ENCODE assay signal across 17 cellular contexts in the genomic region with DNA sequence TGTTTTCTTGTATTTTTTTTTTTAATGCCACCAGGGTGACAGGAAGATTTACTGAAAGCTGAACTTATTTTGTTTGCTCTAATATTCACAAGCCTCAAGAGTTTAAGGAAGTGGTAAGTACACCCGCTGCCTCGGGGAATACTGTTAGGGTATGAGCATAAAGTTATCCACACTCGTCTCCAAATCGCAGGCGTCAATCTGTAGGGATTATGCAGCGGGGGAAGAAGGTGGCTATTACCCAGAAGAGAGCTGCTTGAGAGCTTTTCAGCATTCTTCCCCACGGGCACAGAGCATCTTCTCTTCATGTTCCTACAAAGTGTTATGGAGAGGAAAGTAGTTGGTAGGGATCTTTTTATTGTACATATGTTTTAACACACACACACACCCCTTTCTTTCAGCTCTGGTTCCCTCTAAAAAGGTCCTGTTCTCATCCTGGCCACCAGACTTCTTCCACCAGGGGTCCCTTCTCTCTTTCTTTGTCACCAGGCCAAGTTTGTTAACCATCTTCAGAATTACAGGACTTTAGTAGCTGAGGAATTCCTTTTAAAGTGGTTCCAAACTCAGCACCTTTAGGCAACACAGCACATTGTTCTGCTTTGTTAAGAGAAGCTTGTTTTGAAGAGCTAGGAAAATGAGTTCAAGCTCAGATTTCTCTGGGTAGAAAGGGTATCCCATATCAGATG.
DNase-seq lines count a peak whose midpoint lies in the region; ATAC-seq, FAIRE-seq and TF ChIP-seq lines count a peak whose summit lies in the region.
"Had no signal": no experiment of that assay in that cellular context is flagged by ENCODE, and none has a peak within 500 bp of the region (broad histone marks: within the 10 kb centered on the region; RNA-seq: fewer than 3 reads in every experiment).

No MANE protein-coding gene starts in this region.

- TF ChIP-seq EP300 in H1 (IDR thresholded peaks at IDR 0.05; ENCODE audit: borderline replicate concordance in 1 of 2, low read depth in 2 of 2, low read length in 2 of 2), result no peak

- H3K36me3 Mint-ChIP-seq in osteocyte (ENCODE audit: unreplicated experiment), result peaks cover 1% of the 10 kb centered on the region

- no peak overlapping the region for H4K91ac ChIP-seq in H1 (replicated peaks; ENCODE audit: insufficient read length, low read length)

- no peak overlapping the region for H4K8ac ChIP-seq in H1 (ENCODE audit: extremely low read depth, insufficient read depth, low read length)

- POLR2A ChIA-PET in HEK293 (lab: Yijun Ruan, JAX) (no interaction called here), H1 (lab: Charles Lee; ENCODE audit: partially characterized antibody) (interaction anchor here (0.6 to 1.6 kb wide), 3 partner anchors 10 to 32 kb away, joined by 3 to 6 read pairs (median 5); no protein-coding TSS in a partner anchor)

- intact Hi-C loops in posterior cingulate gyrus (cut with DNase I), result no loop called here

- H3K23me2 ChIP-seq in H1 (ENCODE audit: low read depth, low read length), result no peaks in the 10 kb centered on the region

- no peak for ATAC-seq in HG02973 (IDR thresholded peaks at IDR 0.05; ENCODE audit: unreplicated experiment)

- no peak overlapping the region for H3K9ac ChIP-seq in H1 (replicated peaks in 1 of 4; ENCODE audit: extremely low read depth in 1 of 4, low read depth in 3 of 4, low read length in 3 of 4)
- H3K9ac ChIP-seq: parathyroid adenoma had no signal

- TF ChIP-seq RAD21 in H1 (IDR thresholded peaks at IDR 0.05 in 1 of 2, conservative IDR thresholded peaks at IDR 0.05 in 1 of 2; ENCODE audit: low read depth in 2 of 2, low read length in 2 of 2), result peak in 1 of 2 experiments; percentile 15; a peak in 1 of 4 replicates

- H3K79me2 ChIP-seq in H1 (ENCODE audit: control insufficient read depth in 1 of 2, insufficient read depth in 2 of 2, low read length in 2 of 2), result peaks cover 22 to 97% of the 10 kb centered on the region in 2 experiments
- H3K79me2 ChIP-seq: parathyroid adenoma had no signal

- no peak for TF ChIP-seq CTCF in HEK293 (tag by site-specific recombination; IDR thresholded peaks at IDR 0.05)
- peak in 2 of 3 experiments; percentile 9 to 13; a peak in 2 of 4 replicates for TF ChIP-seq CTCF in H1 (IDR thresholded peaks at IDR 0.05; ENCODE audit: control extremely low read depth in 1 of 3, insufficient read depth in 1 of 3, low read depth in 1 of 3, low read length in 3 of 3)
- no peak for TF ChIP-seq CTCF in osteocyte (IDR thresholded peaks at IDR 0.05)

- no peaks in the 10 kb centered on the region for H3K27me3 Mint-ChIP-seq in osteocyte (ENCODE audit: unreplicated experiment)

- no peak for TF ChIP-seq POLR2A in H1 (IDR thresholded peaks at IDR 0.05; ENCODE audit: control extremely low read depth in 1 of 2, low read depth in 2 of 2, low read length in 2 of 2)

- no peak overlapping the region for H3K4ac ChIP-seq in H1 (replicated peaks; ENCODE audit: insufficient read length, low read depth, low read length)

- H3K36me3 ChIP-seq in HEK293 (ENCODE audit: control insufficient read depth in 2 of 2, insufficient read depth in 1 of 2, low read length in 2 of 2) (no peaks in the 10 kb centered on the region; a peak in 1 of 3 replicates), H1 (ENCODE audit: control insufficient read depth in 2 of 4, insufficient read depth in 4 of 4, low read length in 3 of 4) (peaks cover 0 to 19% (median 0%) of the 10 kb centered on the region in 4 experiments; a peak in 3 of 8 replicates)

- no peak overlapping the region for H3K23ac ChIP-seq in H1 (ENCODE audit: insufficient read length)

- 92% methylated on average over 7 of the region's 7 CpGs; no CpG with 5 or more reads in 1 of the 2 experiments for WGBS in H1 (ENCODE audit: extremely low coverage in 1 of 2, insufficient coverage in 1 of 2, insufficient read length in 1 of 2, insufficient replicate concordance in 2 of 2, low coverage in 1 of 2, low lambda C conversion rate in 2 of 2, missing lambda C conversion rate in 1 of 2), 2 experiments

- H3K56ac ChIP-seq in H1 (replicated peaks; ENCODE audit: insufficient read length, low read depth, low read length), result no peak overlapping the region

- peaks cover 15% of the 10 kb centered on the region for H3K4me1 Mint-ChIP-seq in osteocyte (ENCODE audit: unreplicated experiment)

- H3K79me1 ChIP-seq in H1 (ENCODE audit: low read depth, low read length), result peaks cover 3% of the 10 kb centered on the region; the same call in 1 of the 2 replicates

- peak overlapping the region; percentile 29 for H3K27ac Mint-ChIP-seq in osteocyte (ENCODE audit: unreplicated experiment)
- H3K27ac Mint-ChIP-seq: T-helper 2 cell treated with Interferon-gamma antibody and Interleukin-4, amounts not matched to agents 5 μg/mL and 100 μg/mL, for 36 hours had no signal

- DNase-seq in DMS 273 (lab: John Stamatoyannopoulos, UW; ENCODE audit: unreplicated experiment) (peak; percentile 29), DMS 273 treated with DMSO at 0.1 percent for 48 hours (lab: John Stamatoyannopoulos, UW) (no peak), H1 (ENCODE audit: low read depth in 1 of 2, low spot score in 2 of 2) (no peak), osteocyte (ENCODE audit: extremely low spot score, unreplicated experiment) (no peak), posterior cingulate gyrus (no peak), GM19238 (ENCODE audit: insufficient read length, low spot score) (no peak)
- DNase-seq: activated CD4-positive, alpha-beta T cell treated with anti-CD3 and anti-CD28 coated beads for 48 hours; activated T-cell treated with anti-CD3 and anti-CD28 coated beads, Interleukin-2, amount 50 U/mL, for 1 hour; glutamatergic neuron; SHP77 had no signal

- no peak overlapping the region for H2BK20ac ChIP-seq in H1 (ENCODE audit: low read length)

- CTCF ChIA-PET in HEK293 (lab: Yijun Ruan, JAX), result interaction anchor here (0.6 to 0.8 kb wide), 2 partner anchors 22 to 355 kb away, joined by 3 to 4 read pairs; no protein-coding TSS in a partner anchor
- CTCF ChIA-PET in H1 (lab: Charles Lee; ENCODE audit: partially characterized antibody), result interaction anchor here (0.7 to 2.7 kb wide), 11 partner anchors 9 to 135 kb away, joined by 3 to 16 read pairs (median 4); no protein-coding TSS in a partner anchor

- peaks cover 21% of the 10 kb centered on the region for H3K4me1 ChIP-seq in HEK293 (ENCODE audit: control insufficient read depth, insufficient read depth, low read length)
- H3K4me1 ChIP-seq in H1 (replicated peaks in 1 of 4; ENCODE audit: control insufficient read depth in 3 of 4, insufficient read depth in 4 of 4, low read length in 3 of 4), result peaks cover 1 to 21% (median 7%) of the 10 kb centered on the region in 4 experiments; a peak in 6 of 7 replicates
- H3K4me1 ChIP-seq: parathyroid adenoma had no signal

- H3K27ac ChIP-seq in HEK293 (ENCODE audit: extremely low read depth, low read depth, low read length), result no peak overlapping the region
- no peak overlapping the region for H3K27ac ChIP-seq in H1 (ENCODE audit: low read depth, low read length)
- H3K27ac ChIP-seq: 22Rv1, parathyroid adenoma had no signal

- H3K27me3 ChIP-seq in H1 (replicated peaks in 1 of 4; ENCODE audit: control insufficient read depth in 3 of 4, extremely low read depth in 1 of 4, insufficient read depth in 3 of 4, low read length in 3 of 4), result no peaks in the 10 kb centered on the region

- H2AFZ ChIP-seq in H1 (ENCODE audit: low read length), result no peak overlapping the region
- H2AFZ ChIP-seq: parathyroid adenoma had no signal

- H3K9me3 Mint-ChIP-seq in osteocyte (ENCODE audit: unreplicated experiment), result no peaks in the 10 kb centered on the region
- H3K9me3 Mint-ChIP-seq: T-helper 2 cell treated with Interferon-gamma antibody and Interleukin-4, amounts not matched to agents 5 μg/mL and 100 μg/mL, for 36 hours had no signal

- no peak overlapping the region for H2BK5ac ChIP-seq in H1 (ENCODE audit: low read depth, low read length)

- H3K9me3 ChIP-seq in HEK293 (ENCODE audit: control insufficient read depth, insufficient read depth, low read depth, low read length) (no peaks in the 10 kb centered on the region), H1 (ENCODE audit: insufficient read depth in 2 of 2, low read depth in 1 of 2, low read length in 1 of 2) (no peaks in the 10 kb centered on the region)

- H4K20me1 ChIP-seq in H1 (replicated peaks in 1 of 2; ENCODE audit: control insufficient read depth in 1 of 2, insufficient read depth in 2 of 2, low read length in 2 of 2), result peaks cover 30 to 38% of the 10 kb centered on the region in 2 experiments

- H3K4me3 Mint-ChIP-seq in osteocyte (ENCODE audit: unreplicated experiment), result no peak overlapping the region
- H3K4me3 Mint-ChIP-seq: T-helper 2 cell treated with Interferon-gamma antibody and Interleukin-4, amounts not matched to agents 5 μg/mL and 100 μg/mL, for 36 hours had no signal

- H3K4me3 ChIP-seq in HEK293 (ENCODE audit: low read depth, low read length) (no peak overlapping the region), H1 (ENCODE audit: extremely low read depth in 1 of 4, insufficient read depth in 2 of 4, low read depth in 3 of 4, low read length in 4 of 4) (no peak overlapping the region)

- no peak overlapping the region for H3K4me2 ChIP-seq in H1 (ENCODE audit: insufficient read depth in 1 of 2, low read depth in 2 of 2, low read length in 2 of 2)

- H3K18ac ChIP-seq in H1 (ENCODE audit: extremely low read depth, low read length), result no peak overlapping the region

- no peak for FAIRE-seq in H1 (lab: Jason Lieb, UNC)
- FAIRE-seq: endothelial cell of umbilical vein, islet of Langerhans had no signal

- no peak overlapping the region for H4K5ac ChIP-seq in H1 (ENCODE audit: insufficient read length, low read depth, low read length)

- H2BK15ac ChIP-seq in H1 (ENCODE audit: low read length), result no peak overlapping the region

- no peak overlapping the region for H2BK120ac ChIP-seq in H1 (replicated peaks; ENCODE audit: low read depth, low read length)

- H2BK12ac ChIP-seq in H1 (ENCODE audit: low read depth, low read length), result no peak overlapping the region

- H3K14ac ChIP-seq in H1 (ENCODE audit: insufficient read length), result no peak overlapping the region

- no peak overlapping the region for H2AK5ac ChIP-seq in H1 (ENCODE audit: low read depth, low read length)

TF ChIP-seq in HEK293, 187 proteins besides CTCF, POLR2A, EP300 and RAD21 (continues in another document):
- peak; percentile 20; the same call in 1 of the 2 replicates for TF ChIP-seq ZNF600 (tag by site-specific recombination; IDR thresholded peaks at IDR 0.05)

TF ChIP-seq in H1, 55 proteins besides CTCF, POLR2A, EP300 and RAD21:
- TF ChIP-seq SP2 (IDR thresholded peaks at IDR 0.05; ENCODE audit: low read length) (no peak), CHD1 (IDR thresholded peaks at IDR 0.05; ENCODE audit: low read depth, low read length) (no peak), POU5F1 (IDR thresholded peaks at IDR 0.05; ENCODE audit: low read depth, low read length) (no peak)

Comparison
In these comparisons a context has a peak if more than half of its experiments do, and no peak if none do; other contexts are left out.
1. CTCF ChIP-seq: peak in H1 (2 of 3); none in HEK293 (single experiment) and osteocyte (single experiment).